In genomic region chr5:166276006-166276405, GRCh38 we compare ENCODE assay signal across 15 cellular contexts.
"Had no signal": no experiment of that assay in that cellular context is flagged by ENCODE, and none has a peak within 500 bp of the region (broad histone marks: within the 10 kb centered on the region; RNA-seq: fewer than 3 reads in every experiment).

No MANE protein-coding gene starts in this region.

- H3K4me1 Mint-ChIP-seq: naive B cell had no signal

- DNase-seq: dermis blood vessel endothelial cell; dorsolateral prefrontal cortex; effector CD4-positive, alpha-beta T cell; effector memory CD4-positive, alpha-beta T cell; gastrocnemius medialis; glutamatergic neuron; heart left ventricle; left cardiac atrium; left lung; left ventricle myocardium superior; lower lobe of right lung; mesenchymal stem cell; mucosa of descending colon; naive B cell had no signal

- H3K27ac Mint-ChIP-seq: mesothelial cell of epicardium, naive B cell had no signal

- H3K4me3 Mint-ChIP-seq: mesothelial cell of epicardium, naive B cell had no signal

- H3K27me3 Mint-ChIP-seq: naive B cell had no signal

- H3K36me3 Mint-ChIP-seq: mesothelial cell of epicardium, naive B cell had no signal
